ENCODE assay signal across 28 cellular contexts in the genomic region with DNA sequence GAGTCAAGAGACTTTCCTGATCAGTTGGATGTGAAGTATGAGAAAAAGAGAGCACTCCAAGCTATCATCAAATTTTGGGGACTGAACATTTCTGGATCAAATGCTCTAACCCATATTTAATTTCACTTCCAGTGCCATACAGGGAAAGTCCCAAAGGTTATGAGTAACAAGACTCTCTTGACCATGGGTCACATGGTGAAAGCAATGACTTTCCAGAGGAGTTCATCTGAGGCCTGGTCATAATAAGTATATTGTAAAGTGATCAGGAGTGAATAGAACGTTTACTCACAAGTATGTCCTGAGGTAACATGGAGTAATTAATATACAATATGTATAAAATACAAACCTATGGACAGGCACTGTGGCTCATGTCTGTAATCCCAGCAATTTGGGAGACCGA. TPM values are rescaled to one million over a fixed set of nuclear protein-coding genes. Genes with fewer than 3 reads are reported as not detected.
"Had no signal": no experiment of that assay in that cellular context is flagged by ENCODE, and none has a peak within 500 bp of the region (broad histone marks: within the 10 kb centered on the region; RNA-seq: fewer than 3 reads in every experiment).

No MANE protein-coding gene starts in this region.

- H3K27me3 Mint-ChIP-seq: dendritic cell treated with granulocyte-macrophage colony-stimulating factor and Interleukin-4, amounts not matched to agents 40 ng/mL and 50 ng/mL, for 4 days; type B pancreatic cell had no signal

- H3K9me3 ChIP-seq: colonic mucosa, esophagus muscularis mucosa, lower lobe of right lung, prostate gland, right atrium auricular region, stomach, testis, tibial artery had no signal

- H3K27ac Mint-ChIP-seq: dendritic cell treated with granulocyte-macrophage colony-stimulating factor and Interleukin-4, amounts not matched to agents 40 ng/mL and 50 ng/mL, for 4 days; endodermal cell; immature natural killer cell; naive thymus-derived CD8-positive, alpha-beta T cell; nephron progenitor cell; stimulated activated effector memory CD8-positive, alpha-beta T cell treated with anti-CD3 and anti-CD28 coated beads, Interleukin-12 subunit alpha, Interleukin-12 subunit beta, amount 100 ng/mL, for 72 hours; type B pancreatic cell had no signal

- H3K9me3 Mint-ChIP-seq: dendritic cell treated with granulocyte-macrophage colony-stimulating factor and Interleukin-4, amounts not matched to agents 40 ng/mL and 50 ng/mL, for 4 days; immature natural killer cell; naive thymus-derived CD8-positive, alpha-beta T cell; stimulated activated effector memory CD8-positive, alpha-beta T cell treated with anti-CD3 and anti-CD28 coated beads, Interleukin-12 subunit alpha, Interleukin-12 subunit beta, amount 100 ng/mL, for 72 hours; type B pancreatic cell had no signal

- H3K4me1 Mint-ChIP-seq: endodermal cell; immature natural killer cell; naive thymus-derived CD8-positive, alpha-beta T cell; nephron progenitor cell; stimulated activated effector memory CD8-positive, alpha-beta T cell treated with anti-CD3 and anti-CD28 coated beads, Interleukin-12 subunit alpha, Interleukin-12 subunit beta, amount 100 ng/mL, for 72 hours had no signal

- DNase-seq: colonic mucosa; effector CD8-positive, alpha-beta T cell; endodermal cell; hypothalamus; immature natural killer cell; islet precursor cell; kidney glomerular epithelial cell; left ventricle myocardium superior; lower lobe of right lung; naive thymus-derived CD8-positive, alpha-beta T cell; nephron progenitor cell; nucleus accumbens; stimulated activated CD4-positive, alpha-beta T cell treated with anti-CD3 and anti-CD28 coated beads, Interleukin-12 subunit alpha, Interleukin-12 subunit beta, amount 100 ng/mL, for 4 hours; stimulated activated CD4-positive, alpha-beta T cell treated with anti-CD3 and anti-CD28 coated beads, Interleukin-2, amount 100 ng/mL, for 24 hours; stimulated activated CD4-positive, alpha-beta T cell treated with anti-CD3 and anti-CD28 coated beads, Interleukin-4, amount 100 ng/mL, for 24 hours; stimulated activated naive CD4-positive, alpha-beta T cell treated with Interleukin-2 at 50 U/mL for 16 hours; stomach; testis; tibial artery had no signal

- H3K4me1 ChIP-seq: colonic mucosa, esophagus muscularis mucosa, lower lobe of right lung, prostate gland, right atrium auricular region, stomach, testis, tibial artery had no signal

- H3K27me3 ChIP-seq: colonic mucosa, esophagus muscularis mucosa, right atrium auricular region, testis, tibial artery had no signal

- H3K36me3 Mint-ChIP-seq: immature natural killer cell; stimulated activated effector memory CD8-positive, alpha-beta T cell treated with anti-CD3 and anti-CD28 coated beads, Interleukin-12 subunit alpha, Interleukin-12 subunit beta, amount 100 ng/mL, for 72 hours; type B pancreatic cell had no signal

- H3K27ac ChIP-seq: colonic mucosa, esophagus muscularis mucosa, lower lobe of right lung, prostate gland, right atrium auricular region, stomach, testis, tibial artery had no signal

- H3K4me3 ChIP-seq: colonic mucosa, esophagus muscularis mucosa, lower lobe of right lung, prostate gland, right atrium auricular region, smooth muscle cell, stomach, testis, tibial artery had no signal

- H3K36me3 ChIP-seq: colonic mucosa, esophagus muscularis mucosa, lower lobe of right lung, prostate gland, right atrium auricular region, stomach, tibial artery had no signal

- ATAC-seq: left ventricle myocardium superior; lower lobe of right lung; naive thymus-derived CD8-positive, alpha-beta T cell; sciatic nerve; stimulated activated effector memory CD8-positive, alpha-beta T cell treated with anti-CD3 and anti-CD28 coated beads, Interleukin-12 subunit alpha, Interleukin-12 subunit beta, amount 100 ng/mL, for 72 hours had no signal

- H3K4me2 ChIP-seq: smooth muscle cell had no signal

- H3K4me3 Mint-ChIP-seq: dendritic cell treated with granulocyte-macrophage colony-stimulating factor and Interleukin-4, amounts not matched to agents 40 ng/mL and 50 ng/mL, for 4 days; endodermal cell; immature natural killer cell; naive thymus-derived CD8-positive, alpha-beta T cell; nephron progenitor cell; stimulated activated effector memory CD8-positive, alpha-beta T cell treated with anti-CD3 and anti-CD28 coated beads, Interleukin-12 subunit alpha, Interleukin-12 subunit beta, amount 100 ng/mL, for 72 hours; type B pancreatic cell had no signal

RNA-seq across cellular contexts. Expression of a gene that starts 42.1 kb away (rescaled TPM):
- total RNA-seq: left ventricle myocardium superior; mesenteric fat pad; naive thymus-derived CD8-positive, alpha-beta T cell; sciatic nerve had no signal
- polyA plus RNA-seq: naive thymus-derived CD8-positive, alpha-beta T cell had no signal
